ENCODE assay signal across 8 cellular contexts in genomic region chr6:28104392-28105250, GRCh38. TPM values are rescaled to one million over a fixed set of nuclear protein-coding genes. Genes with fewer than 3 reads are reported as not detected.
DNase-seq lines count a peak whose midpoint lies in the region; ATAC-seq and TF ChIP-seq lines count a peak whose summit lies in the region.

No MANE protein-coding gene starts in this region.

- intact Hi-C loops in right cardiac atrium (cut with DNase I) (no loop called here), psoas muscle (cut with DNase I) (no loop called here)

- peak overlapping the region; percentile 28 for H3K27ac ChIP-seq in right cardiac atrium (ENCODE audit: low read length)
- peak overlapping the region; percentile 39 for H3K27ac ChIP-seq in psoas muscle
- peak overlapping the region; percentile 39 for H3K27ac ChIP-seq in urinary bladder (ENCODE audit: low read depth)

- TF ChIP-seq CTCF in GM12874 (IDR thresholded peaks at IDR 0.05; ENCODE audit: insufficient read depth, low read depth, low read length): peak; percentile 77
- TF ChIP-seq CTCF in psoas muscle (IDR thresholded peaks at IDR 0.05): peak; percentile 54

- DNase-seq in NCI-H1417 (lab: John Stamatoyannopoulos, UW) (peak; percentile 75 to 86 (median 83)), T follicular helper cell (ENCODE audit: low read depth) (peak; percentile 71), amniotic stem cell (lab: John Stamatoyannopoulos, UW) (peak; percentile 47), right cardiac atrium (peak; percentile 78 to 92 (median 92)), psoas muscle (peak; percentile 78 to 87)

- H3K27me3 ChIP-seq in right cardiac atrium (ENCODE audit: control insufficient read depth, insufficient read depth) (no peaks in the 10 kb centered on the region), psoas muscle (ENCODE audit: insufficient read depth in 3 of 3, low read length in 2 of 3) (no peaks in the 10 kb centered on the region)

- H3K9me3 ChIP-seq in right cardiac atrium (ENCODE audit: control insufficient read depth, low read length) (no peaks in the 10 kb centered on the region), psoas muscle (no peaks in the 10 kb centered on the region)

- 1% methylated on average over 54 of the region's 54 CpGs for WGBS in right cardiac atrium
- WGBS in psoas muscle, 3 donors: 0 to 1% (median 1%) methylated on average over 52 to 54 of the region's 54 CpGs
- WGBS in urinary bladder: under 1% methylated on average over 54 of the region's 54 CpGs

- H3K4me1 ChIP-seq in right cardiac atrium (ENCODE audit: control insufficient read depth, insufficient read depth, low read length) (no peaks in the 10 kb centered on the region), psoas muscle (no peaks in the 10 kb centered on the region), urinary bladder (ENCODE audit: insufficient read depth) (no peaks in the 10 kb centered on the region)

- ATAC-seq in HG02642 (IDR thresholded peaks at IDR 0.05; ENCODE audit: poor library complexity, unreplicated experiment) (peak; percentile 99), right cardiac atrium (peak; percentile 99 to 100), psoas muscle (peak; percentile 89 to 100 (median 100))

- peak overlapping the region; percentile 52 for H3K4me3 ChIP-seq in right cardiac atrium (ENCODE audit: low read length)
- H3K4me3 ChIP-seq in psoas muscle: peak overlapping the region; percentile 82
- peak overlapping the region; percentile 60 for H3K4me3 ChIP-seq in urinary bladder (ENCODE audit: low read depth, low read length)

- H3K36me3 ChIP-seq in psoas muscle (ENCODE audit: insufficient read depth in 1 of 2, low read depth in 1 of 2) (no peaks in the 10 kb centered on the region), urinary bladder (ENCODE audit: insufficient read depth) (no peaks in the 10 kb centered on the region)

RNA-seq across cellular contexts. Expression of gene ZSCAN16, which starts 19.8 kb away (rescaled TPM):
- 1 to 10 TPM; 2.5 to 3.2 (median 2.8) TPM for total RNA-seq in right cardiac atrium
- 2.9 TPM for polyA plus RNA-seq in right cardiac atrium
- 1 to 10 TPM in 3 of 4 donors, under 1 TPM in 1; 0.96 to 3.1 (median 1.7) TPM for total RNA-seq in psoas muscle
- 1 to 10 TPM; 1.7 to 7.1 (median 3.1) TPM for polyA plus RNA-seq in psoas muscle
- 3.9 TPM for total RNA-seq in urinary bladder
- 3.5 TPM for polyA plus RNA-seq in urinary bladder

RNA-seq across cellular contexts. Expression of gene ZNF165, which starts 24.3 kb away (rescaled TPM):
- under 1 TPM; 0.28 to 0.83 (median 0.47) TPM for total RNA-seq in right cardiac atrium
- 0.36 TPM for polyA plus RNA-seq in right cardiac atrium
- under 1 TPM in 3 of 4 donors, not detected in 1; 0.14 to 0.48 (median 0.30) TPM for total RNA-seq in psoas muscle
- under 1 TPM; 0.31 to 0.35 (median 0.31) TPM for polyA plus RNA-seq in psoas muscle
- total RNA-seq in urinary bladder: 1.0 TPM
- 0.90 TPM for polyA plus RNA-seq in urinary bladder

RNA-seq across cellular contexts. Expression of gene ZKSCAN8, which starts 37.1 kb away (rescaled TPM):
- total RNA-seq in right cardiac atrium: 10 to 100 TPM; 15.2 to 18.2 (median 16.3) TPM
- 5.5 TPM for polyA plus RNA-seq in right cardiac atrium
- total RNA-seq in psoas muscle: 10 to 100 TPM in 2 of 4 donors, 1 to 10 TPM in 2; 7.7 to 12.5 (median 9.2) TPM
- 1 to 10 TPM; 1.6 to 8.2 (median 3.1) TPM for polyA plus RNA-seq in psoas muscle
- 33.0 TPM for total RNA-seq in urinary bladder
- polyA plus RNA-seq in urinary bladder: 12.0 TPM

Comparison
In these comparisons a context has a peak if more than half of its experiments do, and no peak if none do; other contexts are left out.
1. Peak in every context shown above with its lines: DNase-seq, ATAC-seq, H3K4me3 ChIP-seq and H3K27ac ChIP-seq.